Comparison of ENCODE assay signal across 1 cellular context in the genomic region with DNA sequence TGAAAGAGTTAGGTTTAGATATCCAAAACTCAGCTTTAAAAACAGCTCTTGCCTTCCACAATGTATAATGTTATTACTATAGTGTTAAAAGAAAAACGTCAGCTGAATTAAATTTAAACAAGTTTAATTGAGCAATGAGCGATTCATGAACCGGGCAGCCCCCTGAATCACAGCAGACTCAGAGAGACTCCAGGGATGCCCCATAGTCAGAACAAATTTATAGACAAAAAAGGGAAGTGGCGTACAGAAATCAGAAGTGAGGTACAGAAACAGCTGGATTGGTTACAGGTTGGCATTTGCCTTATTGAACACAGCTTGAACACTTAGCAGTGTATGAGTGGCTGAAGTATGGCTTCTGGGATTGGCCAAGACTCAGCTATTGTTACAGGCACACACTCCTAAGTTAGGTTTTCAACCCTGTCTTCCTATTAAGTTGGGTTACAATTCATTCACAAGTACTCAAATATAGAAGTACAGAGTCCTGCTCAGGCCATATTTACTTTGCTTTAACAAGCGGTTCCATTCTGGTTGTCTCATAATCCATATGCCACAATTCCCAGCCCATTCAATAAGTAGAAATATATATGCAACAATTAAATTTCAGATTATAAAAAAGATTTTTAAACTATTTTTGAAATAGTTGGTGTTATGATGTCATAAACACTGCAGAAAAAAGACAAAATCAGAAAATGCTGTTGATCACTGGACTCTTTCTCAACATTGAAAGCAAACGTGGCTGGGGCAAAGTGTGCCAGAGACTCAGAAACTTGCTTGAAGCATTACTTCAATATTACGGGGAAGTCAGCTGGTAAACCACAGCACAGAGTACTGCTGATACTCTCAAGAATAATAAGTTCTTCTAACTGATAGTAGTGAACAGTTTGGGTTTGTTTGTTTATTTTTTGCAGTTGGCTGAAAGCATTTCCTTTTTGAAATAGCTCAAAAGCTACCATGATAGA.
TF ChIP-seq lines count a peak whose summit lies in the region.

No MANE protein-coding gene starts in this region.

TF ChIP-seq in HepG2, 621 proteins besides CTCF, POLR2A, EP300 and RAD21 (continued from another document and continues in another):
- TF ChIP-seq, protein P1, sequence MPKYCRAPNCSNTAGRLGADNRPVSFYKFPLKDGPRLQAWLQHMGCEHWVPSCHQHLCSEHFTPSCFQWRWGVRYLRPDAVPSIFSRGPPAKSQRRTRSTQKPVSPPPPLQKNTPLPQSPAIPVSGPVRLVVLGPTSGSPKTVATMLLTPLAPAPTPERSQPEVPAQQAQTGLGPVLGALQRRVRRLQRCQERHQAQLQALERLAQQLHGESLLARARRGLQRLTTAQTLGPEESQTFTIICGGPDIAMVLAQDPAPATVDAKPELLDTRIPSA (CRISPR knock-in tag; IDR thresholded peaks at IDR 0.05; ENCODE audit: borderline replicate concordance): no peak
- TF ChIP-seq, protein P2, sequence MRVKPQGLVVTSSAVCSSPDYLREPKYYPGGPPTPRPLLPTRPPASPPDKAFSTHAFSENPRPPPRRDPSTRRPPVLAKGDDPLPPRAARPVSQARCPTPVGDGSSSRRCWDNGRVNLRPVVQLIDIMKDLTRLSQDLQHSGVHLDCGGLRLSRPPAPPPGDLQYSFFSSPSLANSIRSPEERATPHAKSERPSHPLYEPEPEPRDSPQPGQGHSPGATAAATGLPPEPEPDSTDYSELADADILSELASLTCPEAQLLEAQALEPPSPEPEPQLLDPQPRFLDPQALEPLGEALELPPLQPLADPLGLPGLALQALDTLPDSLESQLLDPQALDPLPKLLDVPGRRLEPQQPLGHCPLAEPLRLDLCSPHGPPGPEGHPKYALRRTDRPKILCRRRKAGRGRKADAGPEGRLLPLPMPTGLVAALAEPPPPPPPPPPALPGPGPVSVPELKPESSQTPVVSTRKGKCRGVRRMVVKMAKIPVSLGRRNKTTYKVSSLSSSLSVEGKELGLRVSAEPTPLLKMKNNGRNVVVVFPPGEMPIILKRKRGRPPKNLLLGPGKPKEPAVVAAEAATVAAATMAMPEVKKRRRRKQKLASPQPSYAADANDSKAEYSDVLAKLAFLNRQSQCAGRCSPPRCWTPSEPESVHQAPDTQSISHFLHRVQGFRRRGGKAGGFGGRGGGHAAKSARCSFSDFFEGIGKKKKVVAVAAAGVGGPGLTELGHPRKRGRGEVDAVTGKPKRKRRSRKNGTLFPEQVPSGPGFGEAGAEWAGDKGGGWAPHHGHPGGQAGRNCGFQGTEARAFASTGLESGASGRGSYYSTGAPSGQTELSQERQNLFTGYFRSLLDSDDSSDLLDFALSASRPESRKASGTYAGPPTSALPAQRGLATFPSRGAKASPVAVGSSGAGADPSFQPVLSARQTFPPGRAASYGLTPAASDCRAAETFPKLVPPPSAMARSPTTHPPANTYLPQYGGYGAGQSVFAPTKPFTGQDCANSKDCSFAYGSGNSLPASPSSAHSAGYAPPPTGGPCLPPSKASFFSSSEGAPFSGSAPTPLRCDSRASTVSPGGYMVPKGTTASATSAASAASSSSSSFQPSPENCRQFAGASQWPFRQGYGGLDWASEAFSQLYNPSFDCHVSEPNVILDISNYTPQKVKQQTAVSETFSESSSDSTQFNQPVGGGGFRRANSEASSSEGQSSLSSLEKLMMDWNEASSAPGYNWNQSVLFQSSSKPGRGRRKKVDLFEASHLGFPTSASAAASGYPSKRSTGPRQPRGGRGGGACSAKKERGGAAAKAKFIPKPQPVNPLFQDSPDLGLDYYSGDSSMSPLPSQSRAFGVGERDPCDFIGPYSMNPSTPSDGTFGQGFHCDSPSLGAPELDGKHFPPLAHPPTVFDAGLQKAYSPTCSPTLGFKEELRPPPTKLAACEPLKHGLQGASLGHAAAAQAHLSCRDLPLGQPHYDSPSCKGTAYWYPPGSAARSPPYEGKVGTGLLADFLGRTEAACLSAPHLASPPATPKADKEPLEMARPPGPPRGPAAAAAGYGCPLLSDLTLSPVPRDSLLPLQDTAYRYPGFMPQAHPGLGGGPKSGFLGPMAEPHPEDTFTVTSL (CRISPR knock-in tag; IDR thresholded peaks at IDR 0.05; ENCODE audit: borderline replicate concordance): peak; percentile 65; the same call in 1 of the 2 replicates
- TF ChIP-seq ADNP (CRISPR knock-in tag; IDR thresholded peaks at IDR 0.05) (no peak), HOXA5 (CRISPR knock-in tag; IDR thresholded peaks at IDR 0.05) (no peak), ZNF224 (CRISPR knock-in tag; IDR thresholded peaks at IDR 0.05) (no peak), ELF4 (CRISPR knock-in tag; IDR thresholded peaks at IDR 0.05; ENCODE audit: borderline replicate concordance) (no peak), FOXA1 (IDR thresholded peaks at IDR 0.05) (no peak), FOXA1 (CRISPR knock-in tag; IDR thresholded peaks at IDR 0.05) (0 out of 2 replicates have a peak, but pooled peaks have one; percentile 8), ZNF570 (CRISPR knock-in tag; IDR thresholded peaks at IDR 0.05; ENCODE audit: borderline replicate concordance) (no peak), ZNF180 (CRISPR knock-in tag; IDR thresholded peaks at IDR 0.05; ENCODE audit: borderline replicate concordance, low read depth) (no peak), SAP130 (CRISPR knock-in tag; IDR thresholded peaks at IDR 0.05; ENCODE audit: low read depth) (no peak), SMAD1 (CRISPR knock-in tag; IDR thresholded peaks at IDR 0.05; ENCODE audit: borderline replicate concordance, low read depth) (no peak), ZMYM4 (CRISPR knock-in tag; IDR thresholded peaks at IDR 0.05) (peak; percentile 46; the same call in 1 of the 2 replicates), GZF1 (CRISPR knock-in tag; IDR thresholded peaks at IDR 0.05) (no peak), SP4 (CRISPR knock-in tag; IDR thresholded peaks at IDR 0.05) (no peak), KDM2A (CRISPR knock-in tag; IDR thresholded peaks at IDR 0.05; ENCODE audit: borderline replicate concordance, low read depth) (no peak)
- TF ChIP-seq, protein P3, sequence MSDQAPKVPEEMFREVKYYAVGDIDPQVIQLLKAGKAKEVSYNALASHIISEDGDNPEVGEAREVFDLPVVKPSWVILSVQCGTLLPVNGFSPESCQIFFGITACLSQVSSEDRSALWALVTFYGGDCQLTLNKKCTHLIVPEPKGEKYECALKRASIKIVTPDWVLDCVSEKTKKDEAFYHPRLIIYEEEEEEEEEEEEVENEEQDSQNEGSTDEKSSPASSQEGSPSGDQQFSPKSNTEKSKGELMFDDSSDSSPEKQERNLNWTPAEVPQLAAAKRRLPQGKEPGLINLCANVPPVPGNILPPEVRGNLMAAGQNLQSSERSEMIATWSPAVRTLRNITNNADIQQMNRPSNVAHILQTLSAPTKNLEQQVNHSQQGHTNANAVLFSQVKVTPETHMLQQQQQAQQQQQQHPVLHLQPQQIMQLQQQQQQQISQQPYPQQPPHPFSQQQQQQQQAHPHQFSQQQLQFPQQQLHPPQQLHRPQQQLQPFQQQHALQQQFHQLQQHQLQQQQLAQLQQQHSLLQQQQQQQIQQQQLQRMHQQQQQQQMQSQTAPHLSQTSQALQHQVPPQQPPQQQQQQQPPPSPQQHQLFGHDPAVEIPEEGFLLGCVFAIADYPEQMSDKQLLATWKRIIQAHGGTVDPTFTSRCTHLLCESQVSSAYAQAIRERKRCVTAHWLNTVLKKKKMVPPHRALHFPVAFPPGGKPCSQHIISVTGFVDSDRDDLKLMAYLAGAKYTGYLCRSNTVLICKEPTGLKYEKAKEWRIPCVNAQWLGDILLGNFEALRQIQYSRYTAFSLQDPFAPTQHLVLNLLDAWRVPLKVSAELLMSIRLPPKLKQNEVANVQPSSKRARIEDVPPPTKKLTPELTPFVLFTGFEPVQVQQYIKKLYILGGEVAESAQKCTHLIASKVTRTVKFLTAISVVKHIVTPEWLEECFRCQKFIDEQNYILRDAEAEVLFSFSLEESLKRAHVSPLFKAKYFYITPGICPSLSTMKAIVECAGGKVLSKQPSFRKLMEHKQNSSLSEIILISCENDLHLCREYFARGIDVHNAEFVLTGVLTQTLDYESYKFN (CRISPR knock-in tag; conservative IDR thresholded peaks at IDR 0.05): peak; percentile 16; the same call in 1 of the 2 replicates
- TF ChIP-seq, protein P4, sequence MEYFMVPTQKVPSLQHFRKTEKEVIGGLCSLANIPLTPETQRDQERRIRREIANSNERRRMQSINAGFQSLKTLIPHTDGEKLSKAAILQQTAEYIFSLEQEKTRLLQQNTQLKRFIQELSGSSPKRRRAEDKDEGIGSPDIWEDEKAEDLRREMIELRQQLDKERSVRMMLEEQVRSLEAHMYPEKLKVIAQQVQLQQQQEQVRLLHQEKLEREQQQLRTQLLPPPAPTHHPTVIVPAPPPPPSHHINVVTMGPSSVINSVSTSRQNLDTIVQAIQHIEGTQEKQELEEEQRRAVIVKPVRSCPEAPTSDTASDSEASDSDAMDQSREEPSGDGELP (IDR thresholded peaks at IDR 0.05; ENCODE audit: borderline replicate concordance, low read depth): no peak
- TF ChIP-seq, protein P5, sequence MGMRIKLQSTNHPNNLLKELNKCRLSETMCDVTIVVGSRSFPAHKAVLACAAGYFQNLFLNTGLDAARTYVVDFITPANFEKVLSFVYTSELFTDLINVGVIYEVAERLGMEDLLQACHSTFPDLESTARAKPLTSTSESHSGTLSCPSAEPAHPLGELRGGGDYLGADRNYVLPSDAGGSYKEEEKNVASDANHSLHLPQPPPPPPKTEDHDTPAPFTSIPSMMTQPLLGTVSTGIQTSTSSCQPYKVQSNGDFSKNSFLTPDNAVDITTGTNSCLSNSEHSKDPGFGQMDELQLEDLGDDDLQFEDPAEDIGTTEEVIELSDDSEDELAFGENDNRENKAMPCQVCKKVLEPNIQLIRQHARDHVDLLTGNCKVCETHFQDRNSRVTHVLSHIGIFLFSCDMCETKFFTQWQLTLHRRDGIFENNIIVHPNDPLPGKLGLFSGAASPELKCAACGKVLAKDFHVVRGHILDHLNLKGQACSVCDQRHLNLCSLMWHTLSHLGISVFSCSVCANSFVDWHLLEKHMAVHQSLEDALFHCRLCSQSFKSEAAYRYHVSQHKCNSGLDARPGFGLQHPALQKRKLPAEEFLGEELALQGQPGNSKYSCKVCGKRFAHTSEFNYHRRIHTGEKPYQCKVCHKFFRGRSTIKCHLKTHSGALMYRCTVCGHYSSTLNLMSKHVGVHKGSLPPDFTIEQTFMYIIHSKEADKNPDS (CRISPR knock-in tag; IDR thresholded peaks at IDR 0.05): 0 out of 2 replicates have a peak, but pooled peaks have one; percentile 55
- TF ChIP-seq, protein P6, sequence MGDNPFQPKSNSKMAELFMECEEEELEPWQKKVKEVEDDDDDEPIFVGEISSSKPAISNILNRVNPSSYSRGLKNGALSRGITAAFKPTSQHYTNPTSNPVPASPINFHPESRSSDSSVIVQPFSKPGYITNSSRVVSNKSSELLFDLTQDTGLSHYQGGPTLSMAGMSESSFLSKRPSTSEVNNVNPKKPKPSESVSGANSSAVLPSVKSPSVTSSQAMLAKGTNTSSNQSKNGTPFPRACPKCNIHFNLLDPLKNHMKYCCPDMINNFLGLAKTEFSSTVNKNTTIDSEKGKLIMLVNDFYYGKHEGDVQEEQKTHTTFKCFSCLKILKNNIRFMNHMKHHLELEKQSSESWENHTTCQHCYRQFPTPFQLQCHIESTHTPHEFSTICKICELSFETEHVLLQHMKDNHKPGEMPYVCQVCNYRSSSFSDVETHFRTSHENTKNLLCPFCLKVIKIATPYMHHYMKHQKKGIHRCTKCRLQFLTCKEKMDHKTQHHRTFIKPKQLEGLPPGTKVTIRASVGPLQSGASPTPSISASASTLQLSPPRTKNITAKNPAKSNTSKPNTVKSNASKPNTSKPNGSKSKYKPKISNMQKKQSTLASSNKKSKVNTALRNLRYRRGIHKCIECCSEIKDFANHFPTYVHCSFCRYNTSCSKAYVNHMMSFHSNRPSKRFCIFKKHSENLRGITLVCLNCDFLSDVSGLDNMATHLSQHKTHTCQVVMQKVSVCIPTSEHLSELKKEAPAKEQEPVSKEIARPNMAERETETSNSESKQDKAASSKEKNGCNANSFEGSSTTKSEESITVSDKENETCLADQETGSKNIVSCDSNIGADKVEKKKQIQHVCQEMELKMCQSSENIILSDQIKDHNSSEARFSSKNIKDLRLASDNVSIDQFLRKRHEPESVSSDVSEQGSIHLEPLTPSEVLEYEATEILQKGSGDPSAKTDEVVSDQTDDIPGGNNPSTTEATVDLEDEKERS (CRISPR knock-in tag; IDR thresholded peaks at IDR 0.05): 0 out of 2 replicates have a peak, but pooled peaks have one; percentile 17
- TF ChIP-seq, protein P7, sequence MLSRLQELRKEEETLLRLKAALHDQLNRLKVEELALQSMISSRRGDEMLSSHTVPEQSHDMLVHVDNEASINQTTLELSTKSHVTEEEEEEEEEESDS (CRISPR knock-in tag; IDR thresholded peaks at IDR 0.05; ENCODE audit: borderline replicate concordance): no peak
- TF ChIP-seq, protein P8, sequence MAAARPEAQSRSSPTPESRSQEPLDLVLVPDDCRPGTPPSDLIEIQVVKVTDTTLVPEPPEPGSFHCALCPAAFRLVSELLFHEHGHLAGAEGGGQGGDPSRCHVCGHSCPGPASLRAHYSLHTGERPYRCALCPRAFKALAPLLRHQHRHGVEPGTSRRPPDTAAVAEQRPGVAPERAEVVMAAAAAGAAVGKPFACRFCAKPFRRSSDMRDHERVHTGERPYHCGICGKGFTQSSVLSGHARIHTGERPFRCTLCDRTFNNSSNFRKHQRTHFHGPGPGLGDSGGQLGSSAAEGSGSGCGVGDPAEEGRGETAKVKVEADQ (CRISPR knock-in tag; IDR thresholded peaks at IDR 0.05; ENCODE audit: borderline replicate concordance): no peak
